In genomic region chr22:30486118-30486517, GRCh38 we compare ENCODE assay signal across 1 cellular context.
TF ChIP-seq lines count a peak whose summit lies in the region.

No MANE protein-coding gene starts in this region.

TF ChIP-seq in WTC11, 78 proteins besides CTCF, POLR2A, EP300 and RAD21 (continued from another document):
- TF ChIP-seq ATF1 (CRISPR knock-in tag; IDR thresholded peaks at IDR 0.05), result no peak
TF ChIP-seq in WTC11: peak in this region for 1.
